In genomic region chr2:64698668-64699444, GRCh38 we compare ENCODE assay signal across 8 cellular contexts. TPM values are rescaled to one million over a fixed set of nuclear protein-coding genes. Genes with fewer than 3 reads are reported as not detected.
DNase-seq lines count a peak whose midpoint lies in the region; ATAC-seq and TF ChIP-seq lines count a peak whose summit lies in the region.

No MANE protein-coding gene starts in this region.

- peaks cover 59% of the 10 kb centered on the region for H3K4me1 Mint-ChIP-seq in activated T-cell treated with anti-CD3 and anti-CD28 coated beads, Interleukin-2, amount 50 U/mL, for 24 hours (ENCODE audit: low read depth)

- 72% methylated on average over 4 of the region's 4 CpGs for whole genome bisulfite sequencing in hepatocyte (ENCODE audit: low lambda C conversion rate, missing lambda C conversion rate)
- 75 to 77% methylated on average over 3 to 4 of the region's 4 CpGs for WGBS in upper lobe of left lung, 2 donors

- no peaks in the 10 kb centered on the region for H3K9me3 ChIP-seq in SJCRH30 (replicated peaks)
- H3K9me3 ChIP-seq in hepatocyte (ENCODE audit: low read depth): no peaks in the 10 kb centered on the region
- H3K9me3 ChIP-seq in upper lobe of left lung: no peaks in the 10 kb centered on the region

- H3K9me2 ChIP-seq in hepatocyte (replicated peaks; ENCODE audit: insufficient read depth): no peaks in the 10 kb centered on the region

- H3K27ac Mint-ChIP-seq in activated T-cell treated with anti-CD3 and anti-CD28 coated beads, Interleukin-2, amount 50 U/mL, for 24 hours: peak overlapping the region; percentile 97

- no peak for DNase-seq in activated T-cell treated with anti-CD3 and anti-CD28 coated beads, Interleukin-2, amount 50 U/mL, for 24 hours
- DNase-seq in activated T-cell treated with anti-CD3 and anti-CD28 coated beads for 4 hours (no peak), SJCRH30 (no peak), hepatocyte (ENCODE audit: low spot score) (peak; percentile 29), coronary artery (ENCODE audit: low spot score) (no peak), upper lobe of left lung (no peak)
- DNase-seq in central memory CD4-positive, alpha-beta T cell: no peak

- no peaks in the 10 kb centered on the region for H3K79me2 ChIP-seq in hepatocyte

- peak overlapping the region; percentile 52 for H3K4me3 Mint-ChIP-seq in activated T-cell treated with anti-CD3 and anti-CD28 coated beads, Interleukin-2, amount 50 U/mL, for 24 hours

- no peak for TF ChIP-seq POLR2A in upper lobe of left lung (IDR thresholded peaks at IDR 0.05)

- H3K27me3 ChIP-seq in SJCRH30 (no peaks in the 10 kb centered on the region), hepatocyte (no peaks in the 10 kb centered on the region), upper lobe of left lung (no peaks in the 10 kb centered on the region)

- H3K27ac ChIP-seq in SJCRH30 (peak overlapping the region; percentile 44), hepatocyte (peak overlapping the region; percentile 53), coronary artery (no peak overlapping the region), upper lobe of left lung (no peak overlapping the region)

- ATAC-seq in HG02763 (IDR thresholded peaks at IDR 0.05; ENCODE audit: unreplicated experiment) (peak; percentile 69), upper lobe of left lung (ENCODE audit: low FRiP score in 2 of 2) (no peak)

- peak overlapping the region; percentile 45 for H3K4me2 ChIP-seq in hepatocyte

- H3K4me1 ChIP-seq in SJCRH30 (peaks cover 32% of the 10 kb centered on the region), hepatocyte (ENCODE audit: insufficient read depth) (no peaks in the 10 kb centered on the region), upper lobe of left lung (peaks cover 0 to 11% (median 0%) of the 10 kb centered on the region in 4 donors)

- H3K36me3 Mint-ChIP-seq in activated T-cell treated with anti-CD3 and anti-CD28 coated beads, Interleukin-2, amount 50 U/mL, for 24 hours (ENCODE audit: low read depth): no peaks in the 10 kb centered on the region

- no peaks in the 10 kb centered on the region for H3K27me3 Mint-ChIP-seq in activated T-cell treated with anti-CD3 and anti-CD28 coated beads, Interleukin-2, amount 50 U/mL, for 24 hours

- TF ChIP-seq CTCF in hepatocyte (IDR thresholded peaks at IDR 0.05; ENCODE audit: poor library complexity): no peak
- no peak for TF ChIP-seq CTCF in coronary artery (IDR thresholded peaks at IDR 0.05)
- no peak for TF ChIP-seq CTCF in upper lobe of left lung (IDR thresholded peaks at IDR 0.05)

- H3K36me3 ChIP-seq in SJCRH30 (no peaks in the 10 kb centered on the region), hepatocyte (replicated peaks; ENCODE audit: insufficient read depth, low read depth) (no peaks in the 10 kb centered on the region), upper lobe of left lung (no peaks in the 10 kb centered on the region)

- TF ChIP-seq EP300 in upper lobe of left lung (IDR thresholded peaks at IDR 0.05): no peak

- H2AFZ ChIP-seq in hepatocyte: no peak overlapping the region

- peaks cover 6% of the 10 kb centered on the region for H3K9me3 Mint-ChIP-seq in activated T-cell treated with anti-CD3 and anti-CD28 coated beads, Interleukin-2, amount 50 U/mL, for 24 hours

- H3K4me3 ChIP-seq in SJCRH30: no peak overlapping the region
- H3K4me3 ChIP-seq in hepatocyte: no peak overlapping the region
- H3K4me3 ChIP-seq in coronary artery: no peak overlapping the region
- no peak overlapping the region for H3K4me3 ChIP-seq in upper lobe of left lung

- no peaks in the 10 kb centered on the region for H4K20me1 ChIP-seq in hepatocyte (ENCODE audit: insufficient read depth, poor library complexity, severe bottlenecking)

RNA-seq across cellular contexts. Expression of gene SERTAD2, which starts 45.1 kb away (rescaled TPM):
- 30.9 and 34.7 TPM in 2 replicates for total RNA-seq in SJCRH30 (2014; rRNA removed; shearing (Covaris generic))
- total RNA-seq in hepatocyte (23.4 and 23.8 TPM in 2 replicates), upper lobe of left lung (10 to 100 TPM; 10.4 to 43.0 (median 20.0) TPM)
- 13.8 and 15.0 TPM in 2 replicates for polyA plus RNA-seq in hepatocyte

Comparison
In these comparisons a context has a peak if more than half of its experiments do, and no peak if none do; other contexts are left out.
1. H3K27ac ChIP-seq: peak in SJCRH30 (single experiment) and hepatocyte (single experiment); none in coronary artery (0 of 2) and upper lobe of left lung (0 of 4).